ENCODE assay signal across 2 cellular contexts in genomic region chr17:76893623-76894358, GRCh38.
TF ChIP-seq lines count a peak whose summit lies in the region.

No MANE protein-coding gene starts in this region.

TF ChIP-seq in H1, 55 proteins besides CTCF, POLR2A, EP300 and RAD21:
- TF ChIP-seq SP2 (IDR thresholded peaks at IDR 0.05; ENCODE audit: low read length) = no peak
- no peak for TF ChIP-seq RNF2 (IDR thresholded peaks at IDR 0.05; ENCODE audit: borderline replicate concordance, low read depth, low read length, missing control alignments, poor library complexity, severe bottlenecking)
- TF ChIP-seq, protein P1, sequence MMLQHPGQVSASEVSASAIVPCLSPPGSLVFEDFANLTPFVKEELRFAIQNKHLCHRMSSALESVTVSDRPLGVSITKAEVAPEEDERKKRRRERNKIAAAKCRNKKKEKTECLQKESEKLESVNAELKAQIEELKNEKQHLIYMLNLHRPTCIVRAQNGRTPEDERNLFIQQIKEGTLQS (IDR thresholded peaks at IDR 0.05; ENCODE audit: insufficient read depth, low read depth, low read length) = no peak
- TF ChIP-seq BACH1 (IDR thresholded peaks at IDR 0.05; ENCODE audit: low read length) = no peak
- TF ChIP-seq SUZ12 (IDR thresholded peaks at IDR 0.05; ENCODE audit: low read length) = no peak
- TF ChIP-seq CREB1 (IDR thresholded peaks at IDR 0.05) = no peak
- no peak for TF ChIP-seq SP1 (IDR thresholded peaks at IDR 0.05; ENCODE audit: low read depth, low read length)
- no peak for TF ChIP-seq BRCA1 (IDR thresholded peaks at IDR 0.05; ENCODE audit: low read depth, low read length)
- no peak for TF ChIP-seq NRF1 (IDR thresholded peaks at IDR 0.05; ENCODE audit: low read depth, low read length)

TF ChIP-seq in SK-N-SH, 30 proteins besides CTCF, POLR2A, EP300 and RAD21:
- TF ChIP-seq IRF3 (IDR thresholded peaks at IDR 0.05; ENCODE audit: low read depth, low read length) = no peak
- TF ChIP-seq TCF12 (IDR thresholded peaks at IDR 0.05) = no peak
- TF ChIP-seq YY1 (IDR thresholded peaks at IDR 0.05; ENCODE audit: low read depth) = no peak
- TF ChIP-seq RFX5 (IDR thresholded peaks at IDR 0.05; ENCODE audit: low read length) = no peak
- TF ChIP-seq FOXM1 (IDR thresholded peaks at IDR 0.05; ENCODE audit: low read depth) = no peak
- TF ChIP-seq MXI1 (IDR thresholded peaks at IDR 0.05; ENCODE audit: low read depth, low read length) = no peak
- no peak for TF ChIP-seq SMC3 (IDR thresholded peaks at IDR 0.05; ENCODE audit: low read depth, low read length)
- no peak for TF ChIP-seq USF2 (IDR thresholded peaks at IDR 0.05; ENCODE audit: borderline replicate concordance, low read depth, low read length)
- no peak for TF ChIP-seq NRF1 (IDR thresholded peaks at IDR 0.05; ENCODE audit: low read depth, low read length)
- no peak for TF ChIP-seq JUND (IDR thresholded peaks at IDR 0.05)
- TF ChIP-seq USF1 (IDR thresholded peaks at IDR 0.05; ENCODE audit: borderline replicate concordance, low read depth) = no peak
- TF ChIP-seq FOXJ3 (CRISPR knock-in tag; IDR thresholded peaks at IDR 0.05) = no peak
- TF ChIP-seq NFIC (IDR thresholded peaks at IDR 0.05; ENCODE audit: borderline replicate concordance) = no peak
- TF ChIP-seq TAF1 (IDR thresholded peaks at IDR 0.05; ENCODE audit: borderline replicate concordance, low read depth, low read length) = no peak
- TF ChIP-seq, protein P2, sequence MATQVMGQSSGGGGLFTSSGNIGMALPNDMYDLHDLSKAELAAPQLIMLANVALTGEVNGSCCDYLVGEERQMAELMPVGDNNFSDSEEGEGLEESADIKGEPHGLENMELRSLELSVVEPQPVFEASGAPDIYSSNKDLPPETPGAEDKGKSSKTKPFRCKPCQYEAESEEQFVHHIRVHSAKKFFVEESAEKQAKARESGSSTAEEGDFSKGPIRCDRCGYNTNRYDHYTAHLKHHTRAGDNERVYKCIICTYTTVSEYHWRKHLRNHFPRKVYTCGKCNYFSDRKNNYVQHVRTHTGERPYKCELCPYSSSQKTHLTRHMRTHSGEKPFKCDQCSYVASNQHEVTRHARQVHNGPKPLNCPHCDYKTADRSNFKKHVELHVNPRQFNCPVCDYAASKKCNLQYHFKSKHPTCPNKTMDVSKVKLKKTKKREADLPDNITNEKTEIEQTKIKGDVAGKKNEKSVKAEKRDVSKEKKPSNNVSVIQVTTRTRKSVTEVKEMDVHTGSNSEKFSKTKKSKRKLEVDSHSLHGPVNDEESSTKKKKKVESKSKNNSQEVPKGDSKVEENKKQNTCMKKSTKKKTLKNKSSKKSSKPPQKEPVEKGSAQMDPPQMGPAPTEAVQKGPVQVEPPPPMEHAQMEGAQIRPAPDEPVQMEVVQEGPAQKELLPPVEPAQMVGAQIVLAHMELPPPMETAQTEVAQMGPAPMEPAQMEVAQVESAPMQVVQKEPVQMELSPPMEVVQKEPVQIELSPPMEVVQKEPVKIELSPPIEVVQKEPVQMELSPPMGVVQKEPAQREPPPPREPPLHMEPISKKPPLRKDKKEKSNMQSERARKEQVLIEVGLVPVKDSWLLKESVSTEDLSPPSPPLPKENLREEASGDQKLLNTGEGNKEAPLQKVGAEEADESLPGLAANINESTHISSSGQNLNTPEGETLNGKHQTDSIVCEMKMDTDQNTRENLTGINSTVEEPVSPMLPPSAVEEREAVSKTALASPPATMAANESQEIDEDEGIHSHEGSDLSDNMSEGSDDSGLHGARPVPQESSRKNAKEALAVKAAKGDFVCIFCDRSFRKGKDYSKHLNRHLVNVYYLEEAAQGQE (IDR thresholded peaks at IDR 0.05; ENCODE audit: low read depth, low read length) = no peak
- no peak for TF ChIP-seq POLR2AphosphoS5 (IDR thresholded peaks at IDR 0.05; ENCODE audit: low read depth, low read length)
- no peak for TF ChIP-seq EZH2phosphoT487 (IDR thresholded peaks at IDR 0.05; ENCODE audit: borderline replicate concordance, low read depth)
